In genomic region chr9:123562844-123563346, GRCh38 we compare ENCODE assay signal across 8 cellular contexts.
DNase-seq lines count a peak whose midpoint lies in the region; ATAC-seq and TF ChIP-seq lines count a peak whose summit lies in the region.

No MANE protein-coding gene starts in this region.

- no peaks in the 10 kb centered on the region for H3K9me3 ChIP-seq in upper lobe of right lung
- H3K9me3 ChIP-seq in OCI-LY7 (ENCODE audit: low read length) = no peaks in the 10 kb centered on the region

- H3K79me2 ChIP-seq in OCI-LY7 (ENCODE audit: insufficient read depth, low read depth, low read length) = no peaks in the 10 kb centered on the region

- POLR2A ChIA-PET in OCI-LY7 (lab: Charles Lee) = no interaction called here

- H3K27ac ChIP-seq in upper lobe of right lung = no peak overlapping the region
- no peak overlapping the region for H3K27ac ChIP-seq in OCI-LY7 (ENCODE audit: low read depth, low read length, poor library complexity, severe bottlenecking)

- TF ChIP-seq CTCF in foreskin fibroblast (IDR thresholded peaks at IDR 0.05; ENCODE audit: low read depth, low read length) (no peak), upper lobe of right lung (IDR thresholded peaks at IDR 0.05) (no peak), OCI-LY7 (conservative IDR thresholded peaks at IDR 0.05; ENCODE audit: low read length) (no peak)

- ATAC-seq in upper lobe of right lung = peak; percentile 62
- no peak for ATAC-seq in GM19395 (IDR thresholded peaks at IDR 0.05; ENCODE audit: unreplicated experiment)

- no peak overlapping the region for H3K4me2 ChIP-seq in OCI-LY7 (ENCODE audit: low read length)

- no peaks in the 10 kb centered on the region for H3K9me2 ChIP-seq in OCI-LY7 (ENCODE audit: insufficient read depth, low read length)

- no peaks in the 10 kb centered on the region for H3K27me3 ChIP-seq in upper lobe of right lung

- CTCF ChIA-PET in OCI-LY7 (lab: Charles Lee; ENCODE audit: unreplicated experiment) = no interaction called here

- H3K4me1 ChIP-seq in upper lobe of right lung (peaks cover 5% of the 10 kb centered on the region), OCI-LY7 (ENCODE audit: insufficient read depth, low read length, poor library complexity, severe bottlenecking) (no peaks in the 10 kb centered on the region)

- intact Hi-C loops in upper lobe of right lung (cut with DNase I) (no loop called here), OCI-LY7 (cut with micrococcal nuclease; ENCODE audit: unreplicated experiment) (no loop called here)

- BruUV-seq in OCI-LY7 (replicated peaks; lab: Mats Ljungman, UMichigan) = no TSS peak

- H3K4me3 ChIP-seq in foreskin fibroblast (ENCODE audit: low read depth in 1 of 2, low read length in 2 of 2) = no peak overlapping the region
- no peak overlapping the region for H3K4me3 ChIP-seq in upper lobe of right lung
- H3K4me3 ChIP-seq in OCI-LY7 (ENCODE audit: low read depth, low read length, poor library complexity, severe bottlenecking) = no peak overlapping the region

- DNase-seq in stimulated activated CD4-positive, alpha-beta T cell treated with anti-CD3 and anti-CD28 coated beads, Interleukin-15, amount 100 ng/mL, for 24 hours = peak; percentile 34
- no peak for DNase-seq in stimulated activated CD4-positive, alpha-beta T cell treated with anti-CD3 and anti-CD28 coated beads, Interleukin-4, amount 100 ng/mL, for 24 hours
- DNase-seq in OCI-M1 (lab: John Stamatoyannopoulos, UW) (peak; percentile 19), foreskin fibroblast (peak; percentile 80 to 88), upper lobe of right lung (no peak), OCI-LY7 (ENCODE audit: low spot score) (no peak), RKO (ENCODE audit: low spot score) (no peak)

- no peaks in the 10 kb centered on the region for H4K20me1 ChIP-seq in OCI-LY7 (ENCODE audit: insufficient read depth, low read length)

- H2AFZ ChIP-seq in OCI-LY7 (ENCODE audit: low read length) = no peak overlapping the region

- H3K36me3 ChIP-seq in upper lobe of right lung (no peaks in the 10 kb centered on the region), OCI-LY7 (ENCODE audit: insufficient read depth, low read length) (no peaks in the 10 kb centered on the region)

Comparison
In these comparisons a context has a peak if more than half of its experiments do, and no peak if none do; other contexts are left out.
1. DNase-seq: peak in stimulated activated CD4-positive, alpha-beta T cell treated with anti-CD3 and anti-CD28 coated beads, Interleukin-15, amount 100 ng/mL, for 24 hours (single experiment), OCI-M1 (single experiment) and foreskin fibroblast (2 of 2); none in stimulated activated CD4-positive, alpha-beta T cell treated with anti-CD3 and anti-CD28 coated beads, Interleukin-4, amount 100 ng/mL, for 24 hours (single experiment), upper lobe of right lung (single experiment), OCI-LY7 (single experiment) and RKO (single experiment).